Comparison of ENCODE assay signal across 26 cellular contexts in genomic region chr14:94165744-94166143, GRCh38. TPM values are rescaled to one million over a fixed set of nuclear protein-coding genes. Genes with fewer than 3 reads are reported as not detected.
"Had no signal": no experiment of that assay in that cellular context is flagged by ENCODE, and none has a peak within 500 bp of the region (broad histone marks: within the 10 kb centered on the region; RNA-seq: fewer than 3 reads in every experiment).

No MANE protein-coding gene starts in this region.

- H3K36me3 ChIP-seq: left lung, ovary, prostate gland, spleen, upper lobe of left lung had no signal

- H3K27ac Mint-ChIP-seq: activated naive CD8-positive, alpha-beta T cell treated with anti-CD3 and anti-CD28 coated beads for 36 hours; activated T-cell treated with anti-CD3 and anti-CD28 coated beads, Interleukin-2, amount 50 U/mL, for 72 hours had no signal

- FAIRE-seq: astrocyte, colon, endothelial cell of umbilical vein, frontal cortex had no signal

- H3K9me3 Mint-ChIP-seq: activated naive CD8-positive, alpha-beta T cell treated with anti-CD3 and anti-CD28 coated beads for 36 hours; activated T-cell treated with anti-CD3 and anti-CD28 coated beads, Interleukin-2, amount 50 U/mL, for 72 hours; naive thymus-derived CD8-positive, alpha-beta T cell had no signal

- H3K27me3 ChIP-seq: ovary, upper lobe of left lung had no signal

- H3K4me3 Mint-ChIP-seq: activated naive CD8-positive, alpha-beta T cell treated with anti-CD3 and anti-CD28 coated beads for 36 hours; activated T-cell treated with anti-CD3 and anti-CD28 coated beads, Interleukin-2, amount 50 U/mL, for 72 hours; naive thymus-derived CD8-positive, alpha-beta T cell had no signal

- H3K9me3 ChIP-seq: left lung, ovary, prostate gland, spleen, upper lobe of left lung had no signal

- H2AFZ ChIP-seq: hepatocyte had no signal

- H3K27me3 Mint-ChIP-seq: activated naive CD8-positive, alpha-beta T cell treated with anti-CD3 and anti-CD28 coated beads for 36 hours; T-helper 17 cell had no signal

- H3K79me2 ChIP-seq: hepatocyte had no signal

- H3K27ac ChIP-seq: hepatocyte, left lung, ovary, prostate gland, spleen, upper lobe of left lung had no signal

- H3K36me3 Mint-ChIP-seq: activated naive CD8-positive, alpha-beta T cell treated with anti-CD3 and anti-CD28 coated beads for 36 hours; naive thymus-derived CD8-positive, alpha-beta T cell had no signal

- ATAC-seq: activated T-cell treated with anti-CD3 and anti-CD28 coated beads, Interleukin-2, amount 50 U/mL, for 72 hours; esophagus mucosa; left lung; naive thymus-derived CD8-positive, alpha-beta T cell; T-helper 17 cell had no signal

- H3K4me3 ChIP-seq: hepatocyte, left lung, lung, ovary, prostate gland, spleen, upper lobe of left lung had no signal

- DNase-seq: activated CD4-positive, alpha-beta T cell treated with anti-CD3 and anti-CD28 coated beads, Interleukin-2, amount 50 U/mL, for 4 hours; activated gamma-delta T cell; activated naive CD8-positive, alpha-beta T cell treated with anti-CD3 and anti-CD28 coated beads for 36 hours; activated T-cell treated with anti-CD3 and anti-CD28 coated beads, Interleukin-2, amount 50 U/mL, for 72 hours; central memory CD4-positive, alpha-beta T cell; effector memory CD4-positive, alpha-beta T cell; glutamatergic neuron; kidney glomerular epithelial cell; left lung; naive thymus-derived CD8-positive, alpha-beta T cell; spleen; stimulated activated CD4-positive, alpha-beta T cell treated with anti-CD3 and anti-CD28 coated beads, Interleukin-4, amount 100 ng/mL, for 1 hour; stimulated activated naive CD4-positive, alpha-beta T cell treated with Interleukin-2 at 50 U/mL for 16 hours; SW 1271; T-helper 17 cell had no signal

RNA-seq across cellular contexts. Expression of gene PPP4R4, which starts 8.4 kb away (rescaled TPM):
- total RNA-seq: dermis microvascular lymphatic vessel endothelial cell, endothelial cell of umbilical vein had no signal
- polyA plus RNA-seq: endothelial cell of umbilical vein had no signal

RNA-seq across cellular contexts. Expression of gene IFI27, which starts 55.2 kb away (rescaled TPM):
- polyA plus RNA-seq: naive thymus-derived CD8-positive, alpha-beta T cell had no signal
